8 cellular contexts compared by ENCODE assay signal in the genomic region with DNA sequence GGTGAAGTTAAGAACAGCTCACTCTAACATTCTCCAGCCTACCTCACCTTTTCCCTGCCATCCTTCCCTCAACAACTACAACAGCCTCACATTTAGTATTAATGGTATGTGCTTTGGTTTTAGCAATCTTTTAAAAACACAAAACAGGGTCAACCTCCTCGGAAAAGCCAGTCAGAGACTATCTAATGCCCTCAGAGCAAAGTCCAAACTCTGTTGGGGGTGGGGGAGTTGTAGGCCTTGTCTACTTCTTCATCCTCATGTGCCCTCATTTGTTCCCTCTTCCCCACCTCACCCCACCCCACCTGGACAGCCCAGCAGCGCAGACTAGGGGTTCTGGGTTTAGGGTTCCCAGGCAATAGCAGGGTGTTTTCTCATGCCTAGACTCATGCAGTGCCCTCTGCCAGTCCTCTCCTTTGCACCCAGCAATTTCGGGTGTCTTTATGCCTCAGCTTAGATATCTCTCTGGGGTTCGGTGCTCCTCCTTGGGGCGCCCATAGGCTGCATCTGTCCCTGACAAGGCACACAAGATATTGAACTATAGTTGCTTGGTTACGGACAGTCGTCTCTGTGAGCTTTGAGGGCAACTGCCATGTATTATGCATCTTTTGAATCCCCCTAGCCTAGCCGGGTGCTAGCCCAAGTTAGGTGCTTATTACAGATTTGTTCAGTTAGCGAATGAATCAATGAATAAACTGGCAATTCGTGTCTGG. TPM values are rescaled to one million over a fixed set of nuclear protein-coding genes. Genes with fewer than 3 reads are reported as not detected.
DNase-seq lines count a peak whose midpoint lies in the region; ATAC-seq and TF ChIP-seq lines count a peak whose summit lies in the region.

No MANE protein-coding gene starts in this region.

- peak overlapping the region; percentile 91 for H3K4me2 ChIP-seq in KMS-11

- peak overlapping the region; percentile 91; the same call in 1 of the 2 replicates for H3K9ac ChIP-seq in KMS-11
- peak overlapping the region in 1 of 2 donors; percentile 54 for H3K9ac ChIP-seq in colonic mucosa (ENCODE audit: low read depth in 2 of 2, low read length in 2 of 2)

- peaks cover 12 to 27% of the 10 kb centered on the region in 2 donors for H3K4me1 Mint-ChIP-seq in natural killer cell

- H3K27ac ChIP-seq in KMS-11 (no peak overlapping the region), colonic mucosa (peak overlapping the region; percentile 39)

- H3K27me3 Mint-ChIP-seq in natural killer cell (ENCODE audit: low read depth in 2 of 2) = peaks cover 0 to 3% of the 10 kb centered on the region in 2 donors

- H3K9me3 ChIP-seq in colonic mucosa = no peaks in the 10 kb centered on the region

- H3K27me3 ChIP-seq in KMS-11 (ENCODE audit: insufficient read depth, low read depth) = no peaks in the 10 kb centered on the region
- H3K27me3 ChIP-seq in colonic mucosa = no peaks in the 10 kb centered on the region

- H3K36me3 ChIP-seq in KMS-11 (ENCODE audit: insufficient read depth) (no peaks in the 10 kb centered on the region), colonic mucosa (peaks cover 5% of the 10 kb centered on the region)

- no peak for TF ChIP-seq CTCF in AG10803 (conservative IDR thresholded peaks at IDR 0.05; ENCODE audit: low read length)
- TF ChIP-seq CTCF in KMS-11 (conservative IDR thresholded peaks at IDR 0.05; ENCODE audit: low read depth, low read length) = no peak
- TF ChIP-seq CTCF in colonic mucosa (IDR thresholded peaks at IDR 0.05) = no peak
- no peak for TF ChIP-seq CTCF in natural killer cell (IDR thresholded peaks at IDR 0.05)

- ATAC-seq in natural killer cell = no peak

- peak overlapping the region; percentile 85 for H3K4me3 Mint-ChIP-seq in natural killer cell

- peaks cover 29% of the 10 kb centered on the region for H3K79me2 ChIP-seq in KMS-11 (ENCODE audit: insufficient read depth, low read depth)

- H3K4me3 ChIP-seq in AG10803 (ENCODE audit: low read length) = peak overlapping the region; percentile 47
- H3K4me3 ChIP-seq in KMS-11 (IDR thresholded peaks at IDR 0.05; ENCODE audit: insufficient read depth, low read depth, low read length) = no peak overlapping the region
- no peak overlapping the region for H3K4me3 ChIP-seq in colonic mucosa

- no peaks in the 10 kb centered on the region for H3K36me3 Mint-ChIP-seq in natural killer cell

- peak overlapping the region; percentile 73 for H2AFZ ChIP-seq in KMS-11 (ENCODE audit: low read depth)

- DNase-seq in AG10803 (ENCODE audit: low read depth) (no peak), colonic mucosa (peak; percentile 28), natural killer cell (no peak), NCI-H2029 (lab: John Stamatoyannopoulos, UW) (no peak), H4 (ENCODE audit: low spot score) (no peak), ureter (ENCODE audit: low spot score) (no peak), NCI-H2196 treated with DMSO at 0.1 percent for 48 hours (lab: John Stamatoyannopoulos, UW; ENCODE audit: unreplicated experiment) (no peak)

- intact Hi-C loops in colonic mucosa (cut with DNase I) = loop anchor here (5.0 kb wide), 1 partner anchor 86 kb away; no protein-coding TSS in a partner anchor
- intact Hi-C loops in natural killer cell (cut with micrococcal nuclease) = loop anchor here (2.0 to 5.0 kb wide), 2 partner anchors 54 to 81 kb away; no protein-coding TSS in a partner anchor

- H3K9me3 Mint-ChIP-seq in natural killer cell = no peaks in the 10 kb centered on the region

- H4K20me1 ChIP-seq in KMS-11 (ENCODE audit: insufficient read depth) = no peaks in the 10 kb centered on the region

- H3K27ac Mint-ChIP-seq in natural killer cell = peak overlapping the region; percentile 84 to 85

- H3K4me1 ChIP-seq in KMS-11 (ENCODE audit: low read depth, poor library complexity, severe bottlenecking) = peaks cover 6% of the 10 kb centered on the region
- peaks cover 9% of the 10 kb centered on the region for H3K4me1 ChIP-seq in colonic mucosa

RNA-seq across cellular contexts. Expression of a gene that starts 0.8 kb away (rescaled TPM):
- total RNA-seq in colonic mucosa (10 to 100 TPM; 17.3 to 68.5 TPM), natural killer cell (10 to 100 TPM; 51.5 to 62.6 (median 51.7) TPM), ureter (39.3 TPM)
- 23.6 and 32.9 TPM in 2 replicates for total RNA-seq in H4 (2014; rRNA removed; shearing (Covaris generic))

RNA-seq across cellular contexts. Expression of a gene that starts 54.0 kb away (rescaled TPM):
- under 1 TPM; 0.17 to 0.69 TPM for total RNA-seq in colonic mucosa
- total RNA-seq in natural killer cell = under 1 TPM in 1 of 3 donors, not detected in 2; 0.19 TPM
- total RNA-seq in H4 (2014; rRNA removed; shearing (Covaris generic)) = 0.23 TPM in 1 of 2 replicates, not detected in the other
- total RNA-seq in ureter = 0.65 TPM

RNA-seq across cellular contexts. Expression of a gene that starts 56.0 kb away (rescaled TPM):
- total RNA-seq in colonic mucosa = 100 to 1,000 TPM; 200 to 485 TPM
- total RNA-seq in natural killer cell = 100 to 1,000 TPM; 550 to 913 (median 748) TPM
- 1.6 and 11.7 TPM in 2 replicates for total RNA-seq in H4 (2014; rRNA removed; shearing (Covaris generic))
- total RNA-seq in ureter = 1,068 TPM

Comparison
In these comparisons a context has a peak if more than half of its experiments do, and no peak if none do; other contexts are left out.
1. RNA of a gene that starts 56.0 kb away (total RNA-seq): 1,068 TPM in ureter (single experiment), 550 to 913 TPM in natural killer cell and 200 to 485 TPM in colonic mucosa; 1.6 to 11.7 TPM in H4; every median in the first group is over 10 times any median in the second.